Comparison of ENCODE assay signal across 8 cellular contexts in the genomic region with DNA sequence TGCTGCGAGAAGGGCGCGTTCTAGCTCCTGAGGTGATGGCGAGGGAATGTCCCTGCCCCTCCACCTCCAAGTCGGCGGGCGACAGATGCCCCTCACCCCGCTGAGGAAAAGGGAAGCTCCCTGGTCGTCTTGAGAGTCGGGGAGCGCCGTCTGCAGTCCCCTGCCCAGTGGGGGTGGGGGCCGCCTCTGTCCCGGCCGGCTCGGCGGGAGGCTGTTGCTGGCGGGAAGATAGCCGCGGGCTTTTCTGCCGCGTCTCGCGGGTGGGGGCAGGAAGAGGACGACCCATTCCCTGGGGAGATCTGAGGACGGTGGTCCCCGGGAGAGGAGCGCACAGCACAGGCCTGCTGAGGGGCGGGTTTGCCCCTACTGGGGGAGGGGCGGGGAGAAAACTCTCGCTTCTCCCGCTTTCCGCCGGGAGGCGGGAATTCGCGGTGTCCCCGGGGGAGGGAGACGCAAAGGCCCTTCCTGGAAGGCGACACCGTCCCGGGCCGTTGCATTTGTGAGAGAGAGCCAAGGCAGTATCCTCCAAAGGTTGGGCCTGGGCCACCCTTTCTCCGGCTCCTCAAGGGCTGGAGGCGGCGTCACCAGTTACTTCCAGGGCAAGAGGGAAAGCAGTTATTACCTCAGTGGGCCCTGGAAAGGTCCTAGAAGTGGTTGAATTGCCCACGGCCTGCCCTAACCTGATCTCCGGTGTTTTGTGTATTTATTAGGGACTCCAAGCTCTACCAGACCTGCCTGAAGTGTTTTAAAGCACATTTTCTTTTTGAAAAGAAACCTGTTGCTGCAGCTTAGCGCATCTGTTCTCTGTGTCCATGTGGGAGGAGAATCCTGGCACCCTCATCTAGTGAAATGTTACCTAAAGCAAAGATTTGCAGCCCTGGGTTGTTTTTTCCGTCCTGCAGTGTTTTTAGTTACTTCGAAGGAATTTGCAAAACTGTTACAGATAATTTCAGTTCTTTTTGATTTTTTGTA. TPM values are rescaled to one million over a fixed set of nuclear protein-coding genes. Genes with fewer than 3 reads are reported as not detected.
DNase-seq lines count a peak whose midpoint lies in the region; ATAC-seq and TF ChIP-seq lines count a peak whose summit lies in the region.

No MANE protein-coding gene starts in this region.

- ATAC-seq in GM19043 (IDR thresholded peaks at IDR 0.05; ENCODE audit: low read depth, unreplicated experiment) (peak; percentile 2), HG03460 (IDR thresholded peaks at IDR 0.05; ENCODE audit: unreplicated experiment) (peak; percentile 14)

- H3K27me3 Mint-ChIP-seq in endothelial cell (ENCODE audit: unreplicated experiment), result peaks cover 2% of the 10 kb centered on the region
- no peaks in the 10 kb centered on the region for H3K27me3 Mint-ChIP-seq in stimulated activated naive CD8-positive, alpha-beta T cell treated with anti-CD3 and anti-CD28 coated beads, Interleukin-15, Interleukin-2, amounts not matched to agents 100 ng/mL and 50 ng/mL, for 24 hours

- peak overlapping the region; percentile 91 for H3K27ac Mint-ChIP-seq in endothelial cell (ENCODE audit: unreplicated experiment)
- peak overlapping the region; percentile 98 for H3K27ac Mint-ChIP-seq in stimulated activated naive CD8-positive, alpha-beta T cell treated with anti-CD3 and anti-CD28 coated beads, Interleukin-15, Interleukin-2, amounts not matched to agents 100 ng/mL and 50 ng/mL, for 24 hours

- peaks cover 12% of the 10 kb centered on the region for H3K36me3 Mint-ChIP-seq in endothelial cell (ENCODE audit: low read depth, unreplicated experiment)
- peaks cover 32% of the 10 kb centered on the region for H3K36me3 Mint-ChIP-seq in stimulated activated naive CD8-positive, alpha-beta T cell treated with anti-CD3 and anti-CD28 coated beads, Interleukin-15, Interleukin-2, amounts not matched to agents 100 ng/mL and 50 ng/mL, for 24 hours (ENCODE audit: low read depth)

- H3K4me1 Mint-ChIP-seq in endothelial cell (ENCODE audit: unreplicated experiment), result peaks cover 27% of the 10 kb centered on the region
- peaks cover 64% of the 10 kb centered on the region for H3K4me1 Mint-ChIP-seq in stimulated activated naive CD8-positive, alpha-beta T cell treated with anti-CD3 and anti-CD28 coated beads, Interleukin-15, Interleukin-2, amounts not matched to agents 100 ng/mL and 50 ng/mL, for 24 hours (ENCODE audit: low read depth)

- no peaks in the 10 kb centered on the region for H3K9me3 Mint-ChIP-seq in endothelial cell (ENCODE audit: unreplicated experiment)
- H3K9me3 Mint-ChIP-seq in stimulated activated naive CD8-positive, alpha-beta T cell treated with anti-CD3 and anti-CD28 coated beads, Interleukin-15, Interleukin-2, amounts not matched to agents 100 ng/mL and 50 ng/mL, for 24 hours, result peaks cover 5% of the 10 kb centered on the region

- peak; percentile 36 to 47 for DNase-seq in AML-193 (lab: John Stamatoyannopoulos, UW)
- peak; percentile 53 to 77 for DNase-seq in NCI-H524 (lab: John Stamatoyannopoulos, UW)
- DNase-seq in activated CD8-positive, alpha-beta memory T cell treated with anti-CD3 and anti-CD28 coated beads for 24 hours, result peak; percentile 78
- peak; percentile 69 for DNase-seq in endothelial cell (ENCODE audit: low spot score)
- peak; percentile 69 for DNase-seq in medulla oblongata (ENCODE audit: extremely low spot score)

- TF ChIP-seq CTCF in endothelial cell (IDR thresholded peaks at IDR 0.05; ENCODE audit: unreplicated experiment), result no peak

- H3K4me3 Mint-ChIP-seq in endothelial cell (ENCODE audit: unreplicated experiment), result peak overlapping the region; percentile 99
- peak overlapping the region; percentile 97 for H3K4me3 Mint-ChIP-seq in stimulated activated naive CD8-positive, alpha-beta T cell treated with anti-CD3 and anti-CD28 coated beads, Interleukin-15, Interleukin-2, amounts not matched to agents 100 ng/mL and 50 ng/mL, for 24 hours

RNA-seq across cellular contexts. Expression of a gene that starts 0.6 kb away (rescaled TPM):
- total RNA-seq in endothelial cell (ENCODE audit: unreplicated experiment), result 43.3 TPM

RNA-seq across cellular contexts. Expression of a gene that starts 0.9 kb away (rescaled TPM):
- 73.2 TPM for total RNA-seq in endothelial cell (ENCODE audit: unreplicated experiment)

RNA-seq across cellular contexts. Expression of a gene that starts 52.6 kb away (rescaled TPM):
- total RNA-seq in endothelial cell (ENCODE audit: unreplicated experiment), result 5.5 TPM

Comparison
In these comparisons a context has a peak if more than half of its experiments do, and no peak if none do; other contexts are left out.
1. Peak in every context shown above with its lines: DNase-seq and ATAC-seq.